ENCODE assay signal across 10 cellular contexts in the genomic region with DNA sequence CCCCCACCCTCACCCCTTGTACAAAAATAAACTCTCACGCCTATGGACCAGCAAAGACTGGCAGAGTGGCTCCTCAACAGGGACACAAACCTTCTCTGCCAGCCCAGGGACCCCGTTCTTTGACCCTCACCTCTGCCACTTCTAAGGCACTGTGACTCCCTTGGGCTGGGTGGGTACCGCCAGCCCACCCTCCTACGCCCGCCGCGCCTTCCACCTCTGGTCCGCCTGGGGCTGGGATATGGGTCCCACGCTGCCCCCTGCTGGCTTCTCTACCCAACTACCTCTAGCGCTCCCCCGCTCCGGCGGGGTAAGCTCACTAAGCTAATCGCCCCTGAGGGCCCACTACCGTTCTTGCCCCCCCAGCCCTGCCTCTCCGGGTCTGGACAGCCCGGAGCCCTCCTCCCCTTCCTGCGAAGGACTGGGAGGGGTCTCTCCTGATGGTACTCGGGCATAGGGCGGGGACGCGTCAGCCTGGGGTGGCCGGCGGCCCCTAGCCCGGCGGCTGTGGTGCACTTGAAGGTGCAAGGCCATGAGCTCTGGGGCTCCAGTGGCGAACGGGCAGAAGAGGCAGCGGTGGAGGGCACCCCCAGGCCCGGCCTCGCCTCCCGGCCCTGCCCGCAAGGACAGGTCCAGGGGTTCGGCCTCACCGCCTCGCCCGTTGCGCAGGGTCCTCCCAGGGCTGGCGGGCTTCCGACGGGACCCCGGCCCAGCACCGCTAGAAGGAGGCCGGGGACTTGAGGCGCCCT. TPM values are rescaled to one million over a fixed set of nuclear protein-coding genes. Genes with fewer than 3 reads are reported as not detected.
DNase-seq lines count a peak whose midpoint lies in the region; ATAC-seq and TF ChIP-seq lines count a peak whose summit lies in the region.
"Had no signal": no experiment of that assay in that cellular context is flagged by ENCODE, and none has a peak within 500 bp of the region (broad histone marks: within the 10 kb centered on the region; RNA-seq: fewer than 3 reads in every experiment).

No MANE protein-coding gene starts in this region.

- H3K4me3 ChIP-seq in RWPE2 (ENCODE audit: severe bottlenecking): no peak overlapping the region
- no peak overlapping the region for H3K4me3 ChIP-seq in esophagus muscularis mucosa
- no peak overlapping the region for H3K4me3 ChIP-seq in smooth muscle cell

- H3K4me1 Mint-ChIP-seq in activated T-helper 2 cell treated with anti-CD3 and anti-CD28 coated beads, Interferon-gamma antibody, Interleukin-2, Interleukin-4, amounts not matched to agents 10 μg/mL and 5 μg/mL and 100 μg/mL, durations not matched to agents 14 hours and 24 hours and 36 hours (ENCODE audit: low read depth): peaks cover 13% of the 10 kb centered on the region

- no peak overlapping the region for H3K27ac Mint-ChIP-seq in activated T-helper 2 cell treated with anti-CD3 and anti-CD28 coated beads, Interferon-gamma antibody, Interleukin-2, Interleukin-4, amounts not matched to agents 10 μg/mL and 5 μg/mL and 100 μg/mL, durations not matched to agents 14 hours and 24 hours and 36 hours

- intact Hi-C loops in esophagus muscularis mucosa (cut with DNase I): loop anchor here (5.0 to 10.0 kb wide), 2 partner anchors 73 to 174 kb away; partner anchors contain the start of gene HNRNPC
- intact Hi-C loops in activated T-helper 2 cell treated with anti-CD3 and anti-CD28 coated beads, Interferon-gamma antibody, Interleukin-2, Interleukin-4, amounts not matched to agents 10 μg/mL and 5 μg/mL and 100 μg/mL, durations not matched to agents 14 hours and 24 hours and 36 hours (cut with micrococcal nuclease): no loop called here

- H3K9ac ChIP-seq in smooth muscle cell (ENCODE audit: low read depth): no peak overlapping the region

- 71% methylated on average over 18 of the region's 45 CpGs for WGBS in esophagus muscularis mucosa
- 90% methylated on average over 44 of the region's 45 CpGs for WGBS in smooth muscle cell (ENCODE audit: low lambda C conversion rate)

- H3K4me1 ChIP-seq in RWPE2 (ENCODE audit: insufficient read depth, poor library complexity, severe bottlenecking) (no peaks in the 10 kb centered on the region), esophagus muscularis mucosa (peaks cover 9 to 57% (median 47%) of the 10 kb centered on the region in 4 donors), smooth muscle cell (ENCODE audit: low read depth) (peaks cover 23% of the 10 kb centered on the region)

- peaks cover 6% of the 10 kb centered on the region for H3K27me3 Mint-ChIP-seq in activated T-helper 2 cell treated with anti-CD3 and anti-CD28 coated beads, Interferon-gamma antibody, Interleukin-2, Interleukin-4, amounts not matched to agents 10 μg/mL and 5 μg/mL and 100 μg/mL, durations not matched to agents 14 hours and 24 hours and 36 hours (ENCODE audit: low read depth)

- H4K20me1 ChIP-seq in smooth muscle cell (ENCODE audit: low read depth): peaks cover 34% of the 10 kb centered on the region

- TF ChIP-seq CTCF in RWPE2 (IDR thresholded peaks at IDR 0.05; ENCODE audit: poor library complexity, severe bottlenecking): peak; percentile 46
- TF ChIP-seq CTCF in esophagus muscularis mucosa (IDR thresholded peaks at IDR 0.05): peak; percentile 59 to 75 (median 60)
- TF ChIP-seq CTCF in smooth muscle cell (IDR thresholded peaks at IDR 0.05; ENCODE audit: borderline replicate concordance, insufficient read depth, poor library complexity, severe bottlenecking): peak; percentile 49

- H2AFZ ChIP-seq in smooth muscle cell (ENCODE audit: low read depth): no peak overlapping the region

- H3K9me3 Mint-ChIP-seq in activated T-helper 2 cell treated with anti-CD3 and anti-CD28 coated beads, Interferon-gamma antibody, Interleukin-2, Interleukin-4, amounts not matched to agents 10 μg/mL and 5 μg/mL and 100 μg/mL, durations not matched to agents 14 hours and 24 hours and 36 hours: no peaks in the 10 kb centered on the region

- TF ChIP-seq POLR2A in esophagus muscularis mucosa (IDR thresholded peaks at IDR 0.05; ENCODE audit: low read depth): no peak

- H3K27me3 ChIP-seq in RWPE2 (ENCODE audit: insufficient read depth, poor library complexity, severe bottlenecking) (no peaks in the 10 kb centered on the region), esophagus muscularis mucosa (no peaks in the 10 kb centered on the region), smooth muscle cell (ENCODE audit: low read depth) (no peaks in the 10 kb centered on the region)

- no peak overlapping the region for H3K4me3 Mint-ChIP-seq in activated T-helper 2 cell treated with anti-CD3 and anti-CD28 coated beads, Interferon-gamma antibody, Interleukin-2, Interleukin-4, amounts not matched to agents 10 μg/mL and 5 μg/mL and 100 μg/mL, durations not matched to agents 14 hours and 24 hours and 36 hours (ENCODE audit: low read depth)

- no peaks in the 10 kb centered on the region for H3K79me2 ChIP-seq in smooth muscle cell (ENCODE audit: low read depth)

- peaks cover 66% of the 10 kb centered on the region for H3F3A ChIP-seq in smooth muscle cell (ENCODE audit: low read depth)

- H3K4me2 ChIP-seq in smooth muscle cell: no peak overlapping the region

- peak; percentile 26 for DNase-seq in DMS 273 (lab: John Stamatoyannopoulos, UW; ENCODE audit: unreplicated experiment)
- no peak for DNase-seq in DMS 273 treated with DMSO at 0.1 percent for 48 hours (lab: John Stamatoyannopoulos, UW)
- DNase-seq in RWPE2 (ENCODE audit: low spot score): no peak
- no peak for DNase-seq in esophagus muscularis mucosa (ENCODE audit: extremely low spot score)
- DNase-seq in smooth muscle cell (lab: John Stamatoyannopoulos, UW; ENCODE audit: unreplicated experiment): no peak
- DNase-seq in activated T-helper 2 cell treated with anti-CD3 and anti-CD28 coated beads, Interferon-gamma antibody, Interleukin-2, Interleukin-4, amounts not matched to agents 10 μg/mL and 5 μg/mL and 100 μg/mL, durations not matched to agents 14 hours and 24 hours and 36 hours (ENCODE audit: low spot score): no peak
- DNase-seq in NK-92 (lab: John Stamatoyannopoulos, UW; ENCODE audit: unreplicated experiment): no peak

- no peak for TF ChIP-seq EP300 in esophagus muscularis mucosa (IDR thresholded peaks at IDR 0.05)

- ATAC-seq in RWPE2 (ENCODE audit: low read depth) (no peak), esophagus mucosa (no peak)

- H3K27ac ChIP-seq in RWPE2 (ENCODE audit: poor library complexity, severe bottlenecking) (no peak overlapping the region), esophagus muscularis mucosa (replicated peaks in 1 of 4) (peak overlapping the region; percentile 4 to 43 (median 22)), smooth muscle cell (ENCODE audit: low read depth) (peak overlapping the region; percentile 11)

- H3K36me3 ChIP-seq in RWPE2 (ENCODE audit: low read depth): peaks cover 29% of the 10 kb centered on the region
- peaks cover 33 to 78% (median 58%) of the 10 kb centered on the region in 4 donors for H3K36me3 ChIP-seq in esophagus muscularis mucosa
- no peaks in the 10 kb centered on the region for H3K36me3 ChIP-seq in smooth muscle cell (ENCODE audit: low read depth)

- peaks cover 8% of the 10 kb centered on the region for H3K36me3 Mint-ChIP-seq in activated T-helper 2 cell treated with anti-CD3 and anti-CD28 coated beads, Interferon-gamma antibody, Interleukin-2, Interleukin-4, amounts not matched to agents 10 μg/mL and 5 μg/mL and 100 μg/mL, durations not matched to agents 14 hours and 24 hours and 36 hours (ENCODE audit: low read depth)

- H3K9me3 ChIP-seq in RWPE2 (ENCODE audit: severe bottlenecking) (no peaks in the 10 kb centered on the region), esophagus muscularis mucosa (no peaks in the 10 kb centered on the region), smooth muscle cell (replicated peaks; ENCODE audit: low read depth) (no peaks in the 10 kb centered on the region)

RNA-seq across cellular contexts. Expression of gene ZNF219, which starts 8.1 kb away (rescaled TPM):
- total RNA-seq in esophagus muscularis mucosa: 100 to 1,000 TPM in 2 of 4 donors, 10 to 100 TPM in 2; 64.4 to 116 (median 94.3) TPM
- total RNA-seq in smooth muscle cell: 10.0 and 15.2 TPM in 2 replicates
- 8.8 and 12.6 TPM in 2 replicates for polyA plus RNA-seq in smooth muscle cell
- 40.4 TPM for total RNA-seq in esophagus mucosa
- total RNA-seq in activated T-helper 2 cell treated with anti-CD3 and anti-CD28 coated beads, Interferon-gamma antibody, Interleukin-2, Interleukin-4, amounts not matched to agents 10 μg/mL and 5 μg/mL and 100 μg/mL, durations not matched to agents 14 hours and 24 hours and 36 hours: 9.4 and 11.0 TPM in 2 replicates

RNA-seq across cellular contexts. Expression of gene TMEM253, which starts 10.5 kb away (rescaled TPM):
- total RNA-seq in esophagus muscularis mucosa (under 1 TPM in 1 of 4 donors, not detected in 3; 0.23 TPM), smooth muscle cell (1.0 TPM in 1 of 2 replicates, not detected in the other), esophagus mucosa (1.6 TPM)
- polyA plus RNA-seq in smooth muscle cell: 0.41 TPM in 1 of 2 replicates, not detected in the other
- total RNA-seq in activated T-helper 2 cell treated with anti-CD3 and anti-CD28 coated beads, Interferon-gamma antibody, Interleukin-2, Interleukin-4, amounts not matched to agents 10 μg/mL and 5 μg/mL and 100 μg/mL, durations not matched to agents 14 hours and 24 hours and 36 hours: not detected in 2 replicates
- total RNA-seq: A172 had no signal

RNA-seq across cellular contexts. Expression of gene ARHGEF40, which starts 20.3 kb away (rescaled TPM):
- total RNA-seq in esophagus muscularis mucosa (10 to 100 TPM; 19.4 to 47.3 (median 27.0) TPM), smooth muscle cell (53.1 and 74.4 TPM in 2 replicates), esophagus mucosa (2.3 TPM)
- 67.8 and 73.5 TPM in 2 replicates for polyA plus RNA-seq in smooth muscle cell
- total RNA-seq in activated T-helper 2 cell treated with anti-CD3 and anti-CD28 coated beads, Interferon-gamma antibody, Interleukin-2, Interleukin-4, amounts not matched to agents 10 μg/mL and 5 μg/mL and 100 μg/mL, durations not matched to agents 14 hours and 24 hours and 36 hours: 0.05 and 0.16 TPM in 2 replicates

RNA-seq across cellular contexts. Expression of gene RNASE8, which starts 32.7 kb away (rescaled TPM):
- not detected for total RNA-seq in esophagus muscularis mucosa
- total RNA-seq in smooth muscle cell: not detected in 2 replicates
- polyA plus RNA-seq in smooth muscle cell: not detected in 2 replicates
- not detected for total RNA-seq in esophagus mucosa
- total RNA-seq in activated T-helper 2 cell treated with anti-CD3 and anti-CD28 coated beads, Interferon-gamma antibody, Interleukin-2, Interleukin-4, amounts not matched to agents 10 μg/mL and 5 μg/mL and 100 μg/mL, durations not matched to agents 14 hours and 24 hours and 36 hours: not detected in 2 replicates
- total RNA-seq: A172 had no signal
- polyA plus RNA-seq: thymus had no signal

RNA-seq across cellular contexts. Expression of gene RNASE7, which starts 48.2 kb away (rescaled TPM):
- total RNA-seq in esophagus muscularis mucosa (not detected), smooth muscle cell (1.4 and 4.1 TPM in 2 replicates), esophagus mucosa (2.7 TPM)
- polyA plus RNA-seq in smooth muscle cell: 0.66 and 0.93 TPM in 2 replicates
- total RNA-seq in activated T-helper 2 cell treated with anti-CD3 and anti-CD28 coated beads, Interferon-gamma antibody, Interleukin-2, Interleukin-4, amounts not matched to agents 10 μg/mL and 5 μg/mL and 100 μg/mL, durations not matched to agents 14 hours and 24 hours and 36 hours: not detected in 2 replicates
- total RNA-seq: A172 had no signal
